24 cellular contexts compared by ENCODE assay signal in the genomic region with DNA sequence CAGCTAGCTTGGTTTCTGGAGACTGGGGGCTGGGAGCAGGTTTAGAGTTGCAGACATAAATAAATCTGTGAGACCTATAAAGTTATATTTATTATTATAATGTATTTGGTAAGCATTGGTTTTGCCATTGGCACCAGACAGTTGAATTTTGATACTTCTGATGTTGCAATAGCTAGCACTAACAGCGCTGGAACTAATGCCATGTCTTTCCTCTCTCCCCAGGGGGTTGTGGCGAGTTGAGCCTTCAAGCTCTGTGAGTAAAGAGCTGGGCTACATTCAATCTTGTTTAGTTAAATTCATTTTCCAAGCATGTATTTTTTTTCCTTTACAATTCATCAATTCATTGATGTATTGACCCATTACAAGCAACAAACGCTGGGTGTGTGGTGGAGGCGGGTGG.
A peak's percentile ranks its signal among the peaks of the same experiment; 100 is the strongest.
DNase-seq lines count a peak whose midpoint lies in the region; ATAC-seq, FAIRE-seq and TF ChIP-seq lines count a peak whose summit lies in the region.
"Had no signal": no experiment of that assay in that cellular context is flagged by ENCODE, and none has a peak within 500 bp of the region (broad histone marks: within the 10 kb centered on the region; RNA-seq: fewer than 3 reads in every experiment).

No MANE protein-coding gene starts in this region.

- H3K27me3 ChIP-seq in right cardiac atrium (ENCODE audit: control insufficient read depth, insufficient read depth), result no peaks in the 10 kb centered on the region
- H3K27me3 ChIP-seq in heart right ventricle, result no peaks in the 10 kb centered on the region
- no peaks in the 10 kb centered on the region for H3K27me3 ChIP-seq in neural cell (ENCODE audit: insufficient read depth, low read depth, low read length)
- H3K27me3 ChIP-seq in tibial nerve, result no peaks in the 10 kb centered on the region

- intact Hi-C loops in right cardiac atrium (cut with DNase I) (no loop called here), heart right ventricle (cut with DNase I) (no loop called here)

- ATAC-seq in right cardiac atrium, result no peak
- no peak for ATAC-seq in heart right ventricle
- ATAC-seq: K562, Panc1 had no signal

- no peaks in the 10 kb centered on the region for H3F3A ChIP-seq in neural cell (ENCODE audit: insufficient read depth, low read length, poor library complexity, severe bottlenecking)

- H3K9me3 ChIP-seq in right cardiac atrium (ENCODE audit: control insufficient read depth, low read length) (no peaks in the 10 kb centered on the region), heart right ventricle (no peaks in the 10 kb centered on the region), neural cell (ENCODE audit: low read length) (no peaks in the 10 kb centered on the region), tibial nerve (no peaks in the 10 kb centered on the region)

- TF ChIP-seq CTCF in heart right ventricle (IDR thresholded peaks at IDR 0.05) (no peak), choroid plexus epithelial cell (conservative IDR thresholded peaks at IDR 0.05; ENCODE audit: low read depth, low read length) (no peak), neural cell (IDR thresholded peaks at IDR 0.05; ENCODE audit: poor library complexity, severe bottlenecking) (no peak), tibial nerve (IDR thresholded peaks at IDR 0.05) (no peak)

- H3K27ac ChIP-seq in right cardiac atrium (ENCODE audit: low read length) (no peak overlapping the region), heart right ventricle (no peak overlapping the region), neural cell (ENCODE audit: low read length) (no peak overlapping the region), tibial nerve (no peak overlapping the region)
- H3K27ac ChIP-seq: C4-2B had no signal

- 72% methylated on average over 4 of the region's 4 CpGs for WGBS in right cardiac atrium
- 81 to 84% methylated on average over 4 of the region's 4 CpGs for WGBS in heart right ventricle, 2 donors
- 70 to 81% methylated on average over 4 of the region's 4 CpGs for WGBS in tibial nerve, 2 donors

- H2AFZ ChIP-seq in neural cell (ENCODE audit: low read depth, low read length), result no peak overlapping the region

- H3K79me2 ChIP-seq in neural cell (replicated peaks; ENCODE audit: insufficient read depth, low read length), result no peaks in the 10 kb centered on the region

- TF ChIP-seq POLR2A in tibial nerve (IDR thresholded peaks at IDR 0.05) (no peak), GM12892 (IDR thresholded peaks at IDR 0.05; ENCODE audit: low read depth, low read length) (no peak)

- no peak overlapping the region for H3K9ac ChIP-seq in neural cell (ENCODE audit: low read length)

- H4K20me1 ChIP-seq in neural cell (ENCODE audit: insufficient read depth), result no peaks in the 10 kb centered on the region

- H3K4me1 ChIP-seq in right cardiac atrium (ENCODE audit: control insufficient read depth, insufficient read depth, low read length), result no peaks in the 10 kb centered on the region
- no peaks in the 10 kb centered on the region for H3K4me1 ChIP-seq in heart right ventricle
- peaks cover 0 to 13% (median 0%) of the 10 kb centered on the region in 4 donors for H3K4me1 ChIP-seq in tibial nerve

- DNase-seq in right cardiac atrium (peak in 2 of 3 donors; percentile 36 to 46), heart right ventricle (no peak), choroid plexus epithelial cell (ENCODE audit: low read depth) (peak; percentile 44), tibial nerve (ENCODE audit: low spot score in 2 of 2) (peak; percentile 30 to 31), GM12892 (ENCODE audit: insufficient read length) (no peak), COR-L47 (lab: John Stamatoyannopoulos, UW) (no peak), NK-92 (lab: John Stamatoyannopoulos, UW; ENCODE audit: unreplicated experiment) (no peak)
- DNase-seq: 8988T; CD8-positive, alpha-beta memory T cell; EL; GF-D8; H7; NCI-H1105; NCI-H146; NCI-H2029; NCI-H226; NCI-H510A treated with DMSO at 0.1 percent for 48 hours; NCI-H748 treated with DMSO at 0.1 percent for 48 hours; NK-92 treated with Interleukin-12 subunit alpha and Interleukin-12 subunit beta, amount 100 ng/mL, for 24 hours; SIG-M5 had no signal

- H3K9me2 ChIP-seq in neural cell (ENCODE audit: insufficient read depth, low read length), result no peaks in the 10 kb centered on the region

- H3K36me3 ChIP-seq in heart right ventricle (no peaks in the 10 kb centered on the region), neural cell (ENCODE audit: insufficient read depth, low read length) (no peaks in the 10 kb centered on the region), tibial nerve (no peaks in the 10 kb centered on the region)

- FAIRE-seq in GM12892 (lab: Jason Lieb, UNC), result no peak
- FAIRE-seq: K562 had no signal

- no peak for TF ChIP-seq EP300 in neural cell (conservative IDR thresholded peaks at IDR 0.05; ENCODE audit: poor library complexity, severe bottlenecking)
- no peak for TF ChIP-seq EP300 in tibial nerve (IDR thresholded peaks at IDR 0.05)

- no peak overlapping the region for H3K4me3 ChIP-seq in right cardiac atrium (ENCODE audit: low read length)
- H3K4me3 ChIP-seq in heart right ventricle, result no peak overlapping the region
- no peak overlapping the region for H3K4me3 ChIP-seq in choroid plexus epithelial cell (ENCODE audit: low read depth, low read length)
- peak overlapping the region; percentile 11 for H3K4me3 ChIP-seq in neural cell (ENCODE audit: low read length)
- H3K4me3 ChIP-seq in tibial nerve, result no peak overlapping the region
- H3K4me3 ChIP-seq: K562 had no signal

- no peak overlapping the region for H3K4me2 ChIP-seq in neural cell (ENCODE audit: low read length)

- TF ChIP-seq RAD21 in neural cell (conservative IDR thresholded peaks at IDR 0.05), result no peak

TF ChIP-seq in neural cell, 6 proteins besides CTCF, POLR2A, EP300 and RAD21:
- TF ChIP-seq, protein P1, sequence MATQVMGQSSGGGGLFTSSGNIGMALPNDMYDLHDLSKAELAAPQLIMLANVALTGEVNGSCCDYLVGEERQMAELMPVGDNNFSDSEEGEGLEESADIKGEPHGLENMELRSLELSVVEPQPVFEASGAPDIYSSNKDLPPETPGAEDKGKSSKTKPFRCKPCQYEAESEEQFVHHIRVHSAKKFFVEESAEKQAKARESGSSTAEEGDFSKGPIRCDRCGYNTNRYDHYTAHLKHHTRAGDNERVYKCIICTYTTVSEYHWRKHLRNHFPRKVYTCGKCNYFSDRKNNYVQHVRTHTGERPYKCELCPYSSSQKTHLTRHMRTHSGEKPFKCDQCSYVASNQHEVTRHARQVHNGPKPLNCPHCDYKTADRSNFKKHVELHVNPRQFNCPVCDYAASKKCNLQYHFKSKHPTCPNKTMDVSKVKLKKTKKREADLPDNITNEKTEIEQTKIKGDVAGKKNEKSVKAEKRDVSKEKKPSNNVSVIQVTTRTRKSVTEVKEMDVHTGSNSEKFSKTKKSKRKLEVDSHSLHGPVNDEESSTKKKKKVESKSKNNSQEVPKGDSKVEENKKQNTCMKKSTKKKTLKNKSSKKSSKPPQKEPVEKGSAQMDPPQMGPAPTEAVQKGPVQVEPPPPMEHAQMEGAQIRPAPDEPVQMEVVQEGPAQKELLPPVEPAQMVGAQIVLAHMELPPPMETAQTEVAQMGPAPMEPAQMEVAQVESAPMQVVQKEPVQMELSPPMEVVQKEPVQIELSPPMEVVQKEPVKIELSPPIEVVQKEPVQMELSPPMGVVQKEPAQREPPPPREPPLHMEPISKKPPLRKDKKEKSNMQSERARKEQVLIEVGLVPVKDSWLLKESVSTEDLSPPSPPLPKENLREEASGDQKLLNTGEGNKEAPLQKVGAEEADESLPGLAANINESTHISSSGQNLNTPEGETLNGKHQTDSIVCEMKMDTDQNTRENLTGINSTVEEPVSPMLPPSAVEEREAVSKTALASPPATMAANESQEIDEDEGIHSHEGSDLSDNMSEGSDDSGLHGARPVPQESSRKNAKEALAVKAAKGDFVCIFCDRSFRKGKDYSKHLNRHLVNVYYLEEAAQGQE (IDR thresholded peaks at IDR 0.05; ENCODE audit: borderline replicate concordance), result no peak
- no peak for TF ChIP-seq SMC3 (conservative IDR thresholded peaks at IDR 0.05; ENCODE audit: poor library complexity)
- TF ChIP-seq EZH2 (IDR thresholded peaks at IDR 0.05; ENCODE audit: borderline replicate concordance, insufficient read depth, low read length, poor library complexity, severe bottlenecking), result no peak
- no peak for TF ChIP-seq TAF1 (IDR thresholded peaks at IDR 0.05; ENCODE audit: low read depth)
- no peak for TF ChIP-seq MXI1 (conservative IDR thresholded peaks at IDR 0.05; ENCODE audit: poor library complexity, severe bottlenecking)
- TF ChIP-seq POLR2AphosphoS5 (IDR thresholded peaks at IDR 0.05), result no peak

Comparison
In these comparisons a context has a peak if more than half of its experiments do, and no peak if none do; other contexts are left out.
1. DNase-seq: peak in right cardiac atrium (2 of 3), choroid plexus epithelial cell (single experiment) and tibial nerve (2 of 2); none in heart right ventricle (0 of 2), GM12892 (single experiment), COR-L47 (single experiment) and NK-92 (single experiment).